9 cellular contexts compared by ENCODE assay signal in the genomic region with DNA sequence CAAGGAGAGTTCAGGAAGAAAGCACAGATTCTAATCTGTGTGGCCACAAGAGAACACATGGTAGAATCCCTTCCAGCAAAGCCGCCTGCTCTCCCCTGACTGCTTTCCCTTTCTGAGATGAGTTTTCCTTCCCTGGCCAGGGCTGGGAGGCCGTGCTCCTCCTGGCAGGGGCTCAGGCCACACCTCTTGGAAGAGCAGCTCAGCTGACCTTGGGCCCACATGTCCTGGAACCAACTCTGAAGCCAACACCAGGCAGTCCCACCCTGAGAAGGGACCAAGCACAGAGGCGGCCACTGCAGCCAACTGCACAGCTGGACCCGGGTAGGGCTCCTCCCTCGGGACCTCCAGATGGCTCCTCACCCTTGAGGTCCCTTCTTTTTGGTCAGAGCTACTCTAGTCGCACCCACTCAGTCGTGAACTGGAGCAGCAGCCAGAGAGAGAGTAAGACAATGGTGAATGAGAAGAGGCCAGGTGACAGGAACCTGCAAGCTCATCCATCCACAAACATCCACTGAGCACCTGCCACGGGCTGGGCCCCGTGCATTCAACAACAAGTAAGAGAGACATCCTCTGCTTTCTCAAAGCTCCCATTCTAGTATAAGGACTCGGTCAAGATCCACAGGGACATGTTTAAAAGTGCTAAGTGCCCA. TPM values are rescaled to one million over a fixed set of nuclear protein-coding genes. Genes with fewer than 3 reads are reported as not detected.
A peak's percentile ranks its signal among the peaks of the same experiment; 100 is the strongest.
DNase-seq lines count a peak whose midpoint lies in the region; ATAC-seq and TF ChIP-seq lines count a peak whose summit lies in the region.
"Had no signal": no experiment of that assay in that cellular context is flagged by ENCODE, and none has a peak within 500 bp of the region (broad histone marks: within the 10 kb centered on the region; RNA-seq: fewer than 3 reads in every experiment).

No MANE protein-coding gene starts in this region.

- H3K4me1 Mint-ChIP-seq in activated CD4-positive, alpha-beta memory T cell treated with anti-CD3 and anti-CD28 coated beads, Interleukin-2, amount 10 ng/mL, durations not matched to agents 7 days and 5 days = peaks cover 99% of the 10 kb centered on the region

- no peaks in the 10 kb centered on the region for H3K9me2 ChIP-seq in GM23248 (ENCODE audit: insufficient read depth)

- in situ Hi-C loops in GM23248 (cut with MboI) = no loop called here

- peak overlapping the region; percentile 96 for H3K27ac Mint-ChIP-seq in activated CD4-positive, alpha-beta memory T cell treated with anti-CD3 and anti-CD28 coated beads, Interleukin-2, amount 10 ng/mL, durations not matched to agents 7 days and 5 days

- H3K4me1 ChIP-seq in cardiac muscle cell (ENCODE audit: low read depth) (peaks cover 40% of the 10 kb centered on the region), prostate gland (replicated peaks) (peaks cover 26% of the 10 kb centered on the region), GM23248 (ENCODE audit: insufficient read depth) (no peaks in the 10 kb centered on the region)

- H3K9me3 Mint-ChIP-seq in activated CD4-positive, alpha-beta memory T cell treated with anti-CD3 and anti-CD28 coated beads, Interleukin-2, amount 10 ng/mL, durations not matched to agents 7 days and 5 days = no peaks in the 10 kb centered on the region

- H3K4me3 Mint-ChIP-seq in activated CD4-positive, alpha-beta memory T cell treated with anti-CD3 and anti-CD28 coated beads, Interleukin-2, amount 10 ng/mL, durations not matched to agents 7 days and 5 days = no peak overlapping the region

- H3K4me3 ChIP-seq in cardiac muscle cell = no peak overlapping the region
- H3K4me3 ChIP-seq in prostate gland = no peak overlapping the region
- no peak overlapping the region for H3K4me3 ChIP-seq in GM23248

- no peak overlapping the region for H3K4me2 ChIP-seq in GM23248 (ENCODE audit: unreplicated experiment)

- no peak overlapping the region for H3K9ac ChIP-seq in GM23248

- H3K27me3 ChIP-seq in cardiac muscle cell (no peaks in the 10 kb centered on the region), prostate gland (replicated peaks; ENCODE audit: insufficient read depth) (no peaks in the 10 kb centered on the region), GM23248 (replicated peaks; ENCODE audit: insufficient read depth) (no peaks in the 10 kb centered on the region)
- H3K27me3 ChIP-seq: brain microvascular endothelial cell had no signal

- TF ChIP-seq POLR2A in prostate gland (IDR thresholded peaks at IDR 0.05) = no peak

- TF ChIP-seq CTCF in cardiac muscle cell (IDR thresholded peaks at IDR 0.05; ENCODE audit: low read depth, low read length) (no peak), prostate gland (IDR thresholded peaks at IDR 0.05) (no peak)

- no peaks in the 10 kb centered on the region for H3K27me3 Mint-ChIP-seq in activated CD4-positive, alpha-beta memory T cell treated with anti-CD3 and anti-CD28 coated beads, Interleukin-2, amount 10 ng/mL, durations not matched to agents 7 days and 5 days

- 45% methylated on average over 10 of the region's 10 CpGs for WGBS in prostate gland
- 56 to 58% methylated on average over 10 of the region's 10 CpGs for WGBS in GM23248 (ENCODE audit: low coverage in 1 of 2, low lambda C conversion rate in 2 of 2, missing lambda C conversion rate in 2 of 2), 2 experiments

- POLR2A ChIA-PET in activated CD4-positive, alpha-beta memory T cell treated with anti-CD3 and anti-CD28 coated beads, Interleukin-2, amount 10 ng/mL, durations not matched to agents 7 days and 5 days (lab: Charles Lee) = interaction anchor here (1.0 to 15.0 kb wide), 6 partner anchors 7 to 66 kb away, joined by 3 to 460 read pairs (median 22); no protein-coding TSS in a partner anchor

- peaks cover 62% of the 10 kb centered on the region for H3K36me3 Mint-ChIP-seq in activated CD4-positive, alpha-beta memory T cell treated with anti-CD3 and anti-CD28 coated beads, Interleukin-2, amount 10 ng/mL, durations not matched to agents 7 days and 5 days (ENCODE audit: low read depth)

- H3K36me3 ChIP-seq in cardiac muscle cell = no peaks in the 10 kb centered on the region
- no peaks in the 10 kb centered on the region for H3K36me3 ChIP-seq in prostate gland
- no peaks in the 10 kb centered on the region for H3K36me3 ChIP-seq in GM23248 (ENCODE audit: low read depth)

- H2AFZ ChIP-seq in GM23248 = no peak overlapping the region

- ATAC-seq in GM21619 (IDR thresholded peaks at IDR 0.05; ENCODE audit: unreplicated experiment) = no peak
- no peak for ATAC-seq in HG03460 (IDR thresholded peaks at IDR 0.05; ENCODE audit: unreplicated experiment)

- H3K9me3 ChIP-seq in cardiac muscle cell (ENCODE audit: low read depth) (no peaks in the 10 kb centered on the region), prostate gland (no peaks in the 10 kb centered on the region), GM23248 (ENCODE audit: low read depth) (no peaks in the 10 kb centered on the region)

- no peaks in the 10 kb centered on the region for H4K20me1 ChIP-seq in GM23248 (ENCODE audit: insufficient read depth)

- intact Hi-C loops in prostate gland (cut with DNase I) = loop anchor here (2.0 kb wide), 1 partner anchor 37 kb away; no protein-coding TSS in a partner anchor

- CTCF ChIA-PET in activated CD4-positive, alpha-beta memory T cell treated with anti-CD3 and anti-CD28 coated beads, Interleukin-2, amount 10 ng/mL, durations not matched to agents 7 days and 5 days (lab: Charles Lee) = interaction anchor here (3.0 to 11.4 kb wide), 3 partner anchors 14 to 56 kb away, joined by 11 to 162 read pairs (median 22); no protein-coding TSS in a partner anchor

- H3K79me2 ChIP-seq in GM23248 (ENCODE audit: insufficient read depth) = no peaks in the 10 kb centered on the region

- peak; percentile 91 for DNase-seq in DMS53 (lab: John Stamatoyannopoulos, UW)
- DNase-seq in activated CD4-positive, alpha-beta memory T cell treated with anti-CD3 and anti-CD28 coated beads, Interleukin-2, amount 10 ng/mL, durations not matched to agents 7 days and 5 days = no peak
- DNase-seq in cardiac muscle cell (ENCODE audit: low read depth in 1 of 2, low spot score in 1 of 2) = peak; percentile 43 to 64
- no peak for DNase-seq in prostate gland (ENCODE audit: low spot score)
- DNase-seq in GM23248 = no peak
- no peak for DNase-seq in inferior parietal cortex (ENCODE audit: extremely low spot score)
- DNase-seq: brain microvascular endothelial cell had no signal

- peak overlapping the region; percentile 62 for H3K27ac ChIP-seq in cardiac muscle cell
- peak overlapping the region; percentile 69 for H3K27ac ChIP-seq in prostate gland
- H3K27ac ChIP-seq in GM23248 = no peak overlapping the region
- H3K27ac ChIP-seq: brain microvascular endothelial cell had no signal

- H3F3A ChIP-seq in GM23248 (ENCODE audit: insufficient read depth) = no peaks in the 10 kb centered on the region

RNA-seq across cellular contexts. Expression of a gene that starts 40.3 kb away (rescaled TPM):
- total RNA-seq in activated CD4-positive, alpha-beta memory T cell treated with anti-CD3 and anti-CD28 coated beads, Interleukin-2, amount 10 ng/mL, durations not matched to agents 7 days and 5 days = 10 to 100 TPM; 44.9 to 46.6 TPM
- total RNA-seq in cardiac muscle cell (28.7 and 34.8 TPM in 2 replicates), prostate gland (100 to 1,000 TPM in 1 of 2 donors, 10 to 100 TPM in 1; 28.9 to 101 TPM)
- polyA plus RNA-seq in cardiac muscle cell (10.2 and 13.6 TPM in 2 replicates), GM23248 (2016; fragmentation: Nextera tagmentation; extraction: Ambion mirVana) (2.1 and 2.7 TPM in 2 replicates)
- total RNA-seq in GM23248 (2014; rRNA removed; shearing (Covaris generic)) = 10.1 TPM in 2 replicates

Comparison
In these comparisons a context has a peak if more than half of its experiments do, and no peak if none do; other contexts are left out.
1. DNase-seq: peak in DMS53 (single experiment) and cardiac muscle cell (2 of 2); none in activated CD4-positive, alpha-beta memory T cell treated with anti-CD3 and anti-CD28 coated beads, Interleukin-2, amount 10 ng/mL, durations not matched to agents 7 days and 5 days (single experiment), prostate gland (single experiment), GM23248 (single experiment) and inferior parietal cortex (single experiment).